ENCODE assay signal across 9 cellular contexts in genomic region chr5:179791881-179792611, GRCh38. TPM values are rescaled to one million over a fixed set of nuclear protein-coding genes. Genes with fewer than 3 reads are reported as not detected.
A peak's percentile ranks its signal among the peaks of the same experiment; 100 is the strongest.
DNase-seq lines count a peak whose midpoint lies in the region; ATAC-seq, FAIRE-seq and TF ChIP-seq lines count a peak whose summit lies in the region.
"Had no signal": no experiment of that assay in that cellular context is flagged by ENCODE, and none has a peak within 500 bp of the region (broad histone marks: within the 10 kb centered on the region; RNA-seq: fewer than 3 reads in every experiment).

No MANE protein-coding gene starts in this region.

- H4K20me1 ChIP-seq in HepG2 (ENCODE audit: insufficient read depth, low read length): no peaks in the 10 kb centered on the region

- no peaks in the 10 kb centered on the region for H3K27me3 Mint-ChIP-seq in activated naive CD8-positive, alpha-beta T cell treated with anti-CD3 and anti-CD28 coated beads, Interleukin-2, amount 10 ng/mL, durations not matched to agents 7 days and 5 days
- no peaks in the 10 kb centered on the region for H3K27me3 Mint-ChIP-seq in activated naive CD8-positive, alpha-beta T cell treated with anti-CD3 and anti-CD28 coated beads, Interleukin-2, amount 50 U/mL, for 24 hours

- no peak for TF ChIP-seq RAD21 in HepG2 (CRISPR knock-in tag; IDR thresholded peaks at IDR 0.05)

- peaks cover 0 to 1% of the 10 kb centered on the region in 2 experiments; a peak in 1 of 5 replicates for H3K36me3 ChIP-seq in HepG2 (replicated peaks in 1 of 2; ENCODE audit: control insufficient read depth in 1 of 2, insufficient read depth in 2 of 2, low read length in 2 of 2)
- peaks cover 0 to under 1% (median under 1%) of the 10 kb centered on the region in 4 donors for H3K36me3 ChIP-seq in upper lobe of left lung

- intact Hi-C loops in HepG2 (cut with micrococcal nuclease; ENCODE audit: unreplicated experiment): no loop called here

- FAIRE-seq in HepG2 (lab: Jason Lieb, UNC): no peak

- H2AFZ ChIP-seq in HepG2 (ENCODE audit: low read length): no peak overlapping the region

- no peak for ATAC-seq in activated naive CD8-positive, alpha-beta T cell treated with anti-CD3 and anti-CD28 coated beads, Interleukin-2, amount 10 ng/mL, durations not matched to agents 7 days and 5 days (ENCODE audit: low read depth)
- ATAC-seq in activated naive CD8-positive, alpha-beta T cell treated with anti-CD3 and anti-CD28 coated beads, Interleukin-2, amount 50 U/mL, for 24 hours: no peak
- ATAC-seq in HepG2: no peak
- no peak for ATAC-seq in upper lobe of left lung (ENCODE audit: low FRiP score in 2 of 2)

- no peaks in the 10 kb centered on the region for H3K9me3 ChIP-seq in HepG2 (ENCODE audit: low read length)
- no peaks in the 10 kb centered on the region for H3K9me3 ChIP-seq in upper lobe of left lung

- peaks cover 3% of the 10 kb centered on the region for H3K36me3 Mint-ChIP-seq in activated naive CD8-positive, alpha-beta T cell treated with anti-CD3 and anti-CD28 coated beads, Interleukin-2, amount 10 ng/mL, durations not matched to agents 7 days and 5 days
- H3K36me3 Mint-ChIP-seq in activated naive CD8-positive, alpha-beta T cell treated with anti-CD3 and anti-CD28 coated beads, Interleukin-2, amount 50 U/mL, for 24 hours (ENCODE audit: low read depth): peaks cover 2% of the 10 kb centered on the region

- no peaks in the 10 kb centered on the region for H3K27me3 ChIP-seq in HepG2 (ENCODE audit: control insufficient read depth in 1 of 2, insufficient read depth in 2 of 2, low read length in 2 of 2)
- H3K27me3 ChIP-seq in upper lobe of left lung: no peaks in the 10 kb centered on the region

- TF ChIP-seq CTCF in HepG2 (CRISPR knock-in tag; IDR thresholded peaks at IDR 0.05) (no peak), upper lobe of left lung (IDR thresholded peaks at IDR 0.05) (no peak)

- H3K4me3 Mint-ChIP-seq in activated naive CD8-positive, alpha-beta T cell treated with anti-CD3 and anti-CD28 coated beads, Interleukin-2, amount 10 ng/mL, durations not matched to agents 7 days and 5 days: no peak overlapping the region
- no peak overlapping the region for H3K4me3 Mint-ChIP-seq in activated naive CD8-positive, alpha-beta T cell treated with anti-CD3 and anti-CD28 coated beads, Interleukin-2, amount 50 U/mL, for 24 hours

- H3K4me1 ChIP-seq in HepG2 (ENCODE audit: insufficient read depth, low read length) (peaks cover 53% of the 10 kb centered on the region), upper lobe of left lung (peaks cover 50 to 55% (median 52%) of the 10 kb centered on the region in 4 donors)

- in situ Hi-C loops in HepG2 (cut with HindIII; ENCODE audit: extremely low pct_ligation_motif_present, low pct_unique_long_range_greater_than_20kb): no loop called here

- H3K27ac Mint-ChIP-seq in activated naive CD8-positive, alpha-beta T cell treated with anti-CD3 and anti-CD28 coated beads, Interleukin-2, amount 10 ng/mL, durations not matched to agents 7 days and 5 days: no peak overlapping the region
- no peak overlapping the region for H3K27ac Mint-ChIP-seq in activated naive CD8-positive, alpha-beta T cell treated with anti-CD3 and anti-CD28 coated beads, Interleukin-2, amount 50 U/mL, for 24 hours

- H3K4me3 ChIP-seq in HepG2 (replicated peaks in 1 of 3; ENCODE audit: insufficient read depth in 1 of 3, low read depth in 2 of 3, low read length in 3 of 3): no peak overlapping the region
- no peak overlapping the region for H3K4me3 ChIP-seq in upper lobe of left lung

- TF ChIP-seq POLR2A in HepG2 (IDR thresholded peaks at IDR 0.05; ENCODE audit: insufficient read depth in 1 of 2, low read depth in 2 of 2, low read length in 2 of 2) (no peak), upper lobe of left lung (IDR thresholded peaks at IDR 0.05) (no peak)

- TF ChIP-seq EP300 in HepG2 (IDR thresholded peaks at IDR 0.05; ENCODE audit: low read depth in 2 of 2, low read length in 2 of 2) (no peak), HepG2 (CRISPR knock-in tag; IDR thresholded peaks at IDR 0.05; ENCODE audit: borderline replicate concordance) (no peak), upper lobe of left lung (IDR thresholded peaks at IDR 0.05) (no peak)

- H3K9ac ChIP-seq in HepG2 (ENCODE audit: insufficient read depth, low read depth, low read length): no peak overlapping the region

- H3K4me2 ChIP-seq in HepG2 (ENCODE audit: low read depth, low read length): no peak overlapping the region; the same call in 1 of the 2 replicates

- H3K9me3 Mint-ChIP-seq in activated naive CD8-positive, alpha-beta T cell treated with anti-CD3 and anti-CD28 coated beads, Interleukin-2, amount 10 ng/mL, durations not matched to agents 7 days and 5 days: peaks cover 2% of the 10 kb centered on the region
- no peaks in the 10 kb centered on the region for H3K9me3 Mint-ChIP-seq in activated naive CD8-positive, alpha-beta T cell treated with anti-CD3 and anti-CD28 coated beads, Interleukin-2, amount 50 U/mL, for 24 hours

- CTCF ChIA-PET in HepG2 (lab: Yijun Ruan, JAX; ENCODE audit: low intra/inter-chr PET ratio, low total read pairs): no interaction called here

- 73% methylated on average over 4 of the region's 15 CpGs for WGBS in HepG2 (ENCODE audit: low lambda C conversion rate)
- 39 to 61% methylated on average over 12 to 13 of the region's 15 CpGs for WGBS in upper lobe of left lung, 2 donors

- BruUV-seq in HepG2 (replicated peaks; lab: Mats Ljungman, UMichigan): no TSS peak

- H3K4me1 Mint-ChIP-seq in activated naive CD8-positive, alpha-beta T cell treated with anti-CD3 and anti-CD28 coated beads, Interleukin-2, amount 10 ng/mL, durations not matched to agents 7 days and 5 days: peaks cover 23% of the 10 kb centered on the region
- H3K4me1 Mint-ChIP-seq in activated naive CD8-positive, alpha-beta T cell treated with anti-CD3 and anti-CD28 coated beads, Interleukin-2, amount 50 U/mL, for 24 hours: peaks cover 30% of the 10 kb centered on the region

- H3K79me2 ChIP-seq in HepG2 (ENCODE audit: insufficient read depth, low read length): no peaks in the 10 kb centered on the region

- DNase-seq in activated naive CD8-positive, alpha-beta T cell treated with anti-CD3 and anti-CD28 coated beads, Interleukin-2, amount 10 ng/mL, durations not matched to agents 7 days and 5 days: peak; percentile 36
- DNase-seq in activated naive CD8-positive, alpha-beta T cell treated with anti-CD3 and anti-CD28 coated beads, Interleukin-2, amount 50 U/mL, for 24 hours: no peak
- DNase-seq in HepG2 (ENCODE audit: low spot score): no peak
- peak; percentile 37 to 68 for DNase-seq in upper lobe of left lung
- no peak for DNase-seq in NCI-H2081 treated with DMSO at 0.1 percent for 48 hours (lab: John Stamatoyannopoulos, UW)
- no peak for DNase-seq in NCI-H345 (lab: John Stamatoyannopoulos, UW)
- DNase-seq: ACHN; activated CD8-positive, alpha-beta memory T cell treated with anti-CD3 and anti-CD28 coated beads for 24 hours had no signal

- POLR2A ChIA-PET in activated naive CD8-positive, alpha-beta T cell treated with anti-CD3 and anti-CD28 coated beads, Interleukin-2, amount 10 ng/mL, durations not matched to agents 7 days and 5 days (lab: Charles Lee): interaction anchor here (0.7 to 1.4 kb wide), 3 partner anchors 29 to 114 kb away, joined by 3 read pairs; partner anchors contain the start of gene SQSTM1
- POLR2A ChIA-PET in HepG2 (lab: Yijun Ruan, JAX): no interaction called here

- H3K27ac ChIP-seq in HepG2 (ENCODE audit: extremely low read length, insufficient read depth, low read length) (no peak overlapping the region), upper lobe of left lung (peak overlapping the region; percentile 71 to 85 (median 78))

RNA-seq across cellular contexts. Expression of gene LTC4S, which starts 1.7 kb away (rescaled TPM):
- total RNA-seq in activated naive CD8-positive, alpha-beta T cell treated with anti-CD3 and anti-CD28 coated beads, Interleukin-2, amount 10 ng/mL, durations not matched to agents 7 days and 5 days: 1 to 10 TPM; 5.7 to 6.3 TPM
- total RNA-seq in HepG2 (2016; rRNA removed; fragmentation: Illumina TruSeq; extraction: Trizol) (0.35 TPM in 1 of 2 replicates, not detected in the other), upper lobe of left lung (10 to 100 TPM in 5 of 6 donors, 1 to 10 TPM in 1; 6.7 to 33.1 (median 21.3) TPM)
- not detected in 2 replicates for total RNA-seq in HepG2 (2016; cell fraction: cytosol; rRNA removed; fragmentation: Illumina TruSeq; extraction: Trizol; ENCODE audit: low read depth)
- total RNA-seq in HepG2 (2016; cell fraction: insoluble cytoplasmic fraction; rRNA removed; fragmentation: Illumina TruSeq; extraction: Trizol): 0.30 TPM in 1 of 2 replicates, not detected in the other
- total RNA-seq in HepG2 (2016; cell fraction: membrane; rRNA removed; fragmentation: Illumina TruSeq; extraction: Trizol): not detected in 2 replicates
- 0.56 TPM in 1 of 2 replicates, not detected in the other for total RNA-seq in HepG2 (2016; cell fraction: nucleus; rRNA removed; fragmentation: Illumina TruSeq; extraction: Trizol)
- not detected in 2 replicates for polyA plus RNA-seq in HepG2 (2011; rRNA removed)
- not detected in 2 replicates for polyA plus RNA-seq in HepG2 (2011; cell fraction: cytosol; rRNA removed)
- polyA plus RNA-seq in HepG2 (2011; cell fraction: nucleus; rRNA removed): 0.78 and 0.82 TPM in 2 replicates
- polyA plus RNA-seq in HepG2 (2012): not detected in 2 replicates
- not detected in 2 replicates for polyA plus RNA-seq in HepG2 (2016; cell fraction: cytosol; fragmentation: Illumina TruSeq; extraction: Trizol; ENCODE audit: low read depth)
- polyA plus RNA-seq in HepG2 (2016; cell fraction: insoluble cytoplasmic fraction; fragmentation: Illumina TruSeq; extraction: Trizol; ENCODE audit: low read depth): not detected in 2 replicates
- polyA plus RNA-seq in HepG2 (2016; cell fraction: membrane; fragmentation: Illumina TruSeq; extraction: Trizol; ENCODE audit: low read depth): not detected in 2 replicates
- 0.91 and 1.1 TPM in 2 replicates for polyA plus RNA-seq in HepG2 (2016; cell fraction: nucleus; fragmentation: Illumina TruSeq; extraction: Trizol; ENCODE audit: insufficient read depth, low read depth)
- 0.44 and 0.47 TPM in 2 replicates for polyA minus RNA-seq in HepG2 (2011; rRNA and poly(A)+ RNA removed; ENCODE audit: low replicate concordance)
- not detected in 2 replicates for polyA minus RNA-seq in HepG2 (2011; cell fraction: cytosol; rRNA and poly(A)+ RNA removed)
- not detected in 2 replicates for polyA minus RNA-seq in HepG2 (2011; cell fraction: nucleus; rRNA and poly(A)+ RNA removed)
- total RNA-seq: LHCN-M2 had no signal

RNA-seq across cellular contexts. Expression of gene MGAT4B, which starts 14.6 kb away (rescaled TPM):
- total RNA-seq in activated naive CD8-positive, alpha-beta T cell treated with anti-CD3 and anti-CD28 coated beads, Interleukin-2, amount 10 ng/mL, durations not matched to agents 7 days and 5 days: 100 to 1,000 TPM; 118 TPM
- total RNA-seq in HepG2 (2016; rRNA removed; fragmentation: Illumina TruSeq; extraction: Trizol) (69.2 and 93.5 TPM in 2 replicates), upper lobe of left lung (100 to 1,000 TPM; 107 to 266 (median 158) TPM)
- total RNA-seq in HepG2 (2016; cell fraction: cytosol; rRNA removed; fragmentation: Illumina TruSeq; extraction: Trizol; ENCODE audit: low read depth): 62.1 and 64.9 TPM in 2 replicates
- 62.4 and 88.8 TPM in 2 replicates for total RNA-seq in HepG2 (2016; cell fraction: insoluble cytoplasmic fraction; rRNA removed; fragmentation: Illumina TruSeq; extraction: Trizol)
- 158 and 164 TPM in 2 replicates for total RNA-seq in HepG2 (2016; cell fraction: membrane; rRNA removed; fragmentation: Illumina TruSeq; extraction: Trizol)
- total RNA-seq in HepG2 (2016; cell fraction: nucleus; rRNA removed; fragmentation: Illumina TruSeq; extraction: Trizol): 79.6 and 99.8 TPM in 2 replicates
- polyA plus RNA-seq in HepG2 (2011; rRNA removed): 130 and 170 TPM in 2 replicates
- 134 and 140 TPM in 2 replicates for polyA plus RNA-seq in HepG2 (2011; cell fraction: cytosol; rRNA removed)
- 514 and 596 TPM in 2 replicates for polyA plus RNA-seq in HepG2 (2011; cell fraction: nucleus; rRNA removed)
- 117 and 181 TPM in 2 replicates for polyA plus RNA-seq in HepG2 (2012)
- polyA plus RNA-seq in HepG2 (2016; cell fraction: cytosol; fragmentation: Illumina TruSeq; extraction: Trizol; ENCODE audit: low read depth): 82.9 and 88.8 TPM in 2 replicates
- polyA plus RNA-seq in HepG2 (2016; cell fraction: insoluble cytoplasmic fraction; fragmentation: Illumina TruSeq; extraction: Trizol; ENCODE audit: low read depth): 78.6 and 97.2 TPM in 2 replicates
- 156 and 172 TPM in 2 replicates for polyA plus RNA-seq in HepG2 (2016; cell fraction: membrane; fragmentation: Illumina TruSeq; extraction: Trizol; ENCODE audit: low read depth)
- 171 and 174 TPM in 2 replicates for polyA plus RNA-seq in HepG2 (2016; cell fraction: nucleus; fragmentation: Illumina TruSeq; extraction: Trizol; ENCODE audit: insufficient read depth, low read depth)
- polyA minus RNA-seq in HepG2 (2011; rRNA and poly(A)+ RNA removed; ENCODE audit: low replicate concordance): 166 and 188 TPM in 2 replicates
- 100 and 102 TPM in 2 replicates for polyA minus RNA-seq in HepG2 (2011; cell fraction: cytosol; rRNA and poly(A)+ RNA removed)
- polyA minus RNA-seq in HepG2 (2011; cell fraction: nucleus; rRNA and poly(A)+ RNA removed): 118 and 140 TPM in 2 replicates

RNA-seq across cellular contexts. Expression of gene SQSTM1, which starts 28.7 kb away (rescaled TPM):
- 100 to 1,000 TPM; 196 to 216 TPM for total RNA-seq in activated naive CD8-positive, alpha-beta T cell treated with anti-CD3 and anti-CD28 coated beads, Interleukin-2, amount 10 ng/mL, durations not matched to agents 7 days and 5 days
- 160 and 161 TPM in 2 replicates for total RNA-seq in HepG2 (2016; rRNA removed; fragmentation: Illumina TruSeq; extraction: Trizol)
- 45.2 and 49.8 TPM in 2 replicates for total RNA-seq in HepG2 (2016; cell fraction: cytosol; rRNA removed; fragmentation: Illumina TruSeq; extraction: Trizol; ENCODE audit: low read depth)
- total RNA-seq in HepG2 (2016; cell fraction: insoluble cytoplasmic fraction; rRNA removed; fragmentation: Illumina TruSeq; extraction: Trizol): 158 and 162 TPM in 2 replicates
- 63.1 and 66.1 TPM in 2 replicates for total RNA-seq in HepG2 (2016; cell fraction: membrane; rRNA removed; fragmentation: Illumina TruSeq; extraction: Trizol)
- 98.3 and 116 TPM in 2 replicates for total RNA-seq in HepG2 (2016; cell fraction: nucleus; rRNA removed; fragmentation: Illumina TruSeq; extraction: Trizol)
- 90.9 and 126 TPM in 2 replicates for polyA plus RNA-seq in HepG2 (2011; rRNA removed)
- polyA plus RNA-seq in HepG2 (2011; cell fraction: cytosol; rRNA removed): 81.2 and 85.2 TPM in 2 replicates
- polyA plus RNA-seq in HepG2 (2011; cell fraction: nucleus; rRNA removed): 240 and 268 TPM in 2 replicates
- 80.8 and 157 TPM in 2 replicates for polyA plus RNA-seq in HepG2 (2012)
- 43.0 and 45.0 TPM in 2 replicates for polyA plus RNA-seq in HepG2 (2016; cell fraction: cytosol; fragmentation: Illumina TruSeq; extraction: Trizol; ENCODE audit: low read depth)
- 179 and 191 TPM in 2 replicates for polyA plus RNA-seq in HepG2 (2016; cell fraction: insoluble cytoplasmic fraction; fragmentation: Illumina TruSeq; extraction: Trizol; ENCODE audit: low read depth)
- 48.5 and 49.4 TPM in 2 replicates for polyA plus RNA-seq in HepG2 (2016; cell fraction: membrane; fragmentation: Illumina TruSeq; extraction: Trizol; ENCODE audit: low read depth)
- 190 and 194 TPM in 2 replicates for polyA plus RNA-seq in HepG2 (2016; cell fraction: nucleus; fragmentation: Illumina TruSeq; extraction: Trizol; ENCODE audit: insufficient read depth, low read depth)
- 245 and 268 TPM in 2 replicates for polyA minus RNA-seq in HepG2 (2011; rRNA and poly(A)+ RNA removed; ENCODE audit: low replicate concordance)
- 106 and 114 TPM in 2 replicates for polyA minus RNA-seq in HepG2 (2011; cell fraction: cytosol; rRNA and poly(A)+ RNA removed)
- polyA minus RNA-seq in HepG2 (2011; cell fraction: nucleus; rRNA and poly(A)+ RNA removed): 238 and 284 TPM in 2 replicates
- total RNA-seq in upper lobe of left lung: 100 to 1,000 TPM; 390 to 666 (median 574) TPM

RNA-seq across cellular contexts. Expression of gene MAML1, which starts 59.4 kb away (rescaled TPM):
- total RNA-seq in activated naive CD8-positive, alpha-beta T cell treated with anti-CD3 and anti-CD28 coated beads, Interleukin-2, amount 10 ng/mL, durations not matched to agents 7 days and 5 days: 10 to 100 TPM; 38.5 TPM
- 10.0 and 12.1 TPM in 2 replicates for total RNA-seq in HepG2 (2016; rRNA removed; fragmentation: Illumina TruSeq; extraction: Trizol)
- 2.6 and 4.2 TPM in 2 replicates for total RNA-seq in HepG2 (2016; cell fraction: cytosol; rRNA removed; fragmentation: Illumina TruSeq; extraction: Trizol; ENCODE audit: low read depth)
- total RNA-seq in HepG2 (2016; cell fraction: insoluble cytoplasmic fraction; rRNA removed; fragmentation: Illumina TruSeq; extraction: Trizol): 9.9 and 10.9 TPM in 2 replicates
- 7.3 and 7.7 TPM in 2 replicates for total RNA-seq in HepG2 (2016; cell fraction: membrane; rRNA removed; fragmentation: Illumina TruSeq; extraction: Trizol)
- 11.4 and 13.3 TPM in 2 replicates for total RNA-seq in HepG2 (2016; cell fraction: nucleus; rRNA removed; fragmentation: Illumina TruSeq; extraction: Trizol)
- 9.5 and 10.8 TPM in 2 replicates for polyA plus RNA-seq in HepG2 (2011; rRNA removed)
- polyA plus RNA-seq in HepG2 (2011; cell fraction: cytosol; rRNA removed): 4.7 and 5.1 TPM in 2 replicates
- 13.9 and 19.7 TPM in 2 replicates for polyA plus RNA-seq in HepG2 (2011; cell fraction: nucleus; rRNA removed)
- 14.7 and 16.0 TPM in 2 replicates for polyA plus RNA-seq in HepG2 (2012)
- polyA plus RNA-seq in HepG2 (2016; cell fraction: cytosol; fragmentation: Illumina TruSeq; extraction: Trizol; ENCODE audit: low read depth): 0.51 and 0.53 TPM in 2 replicates
- polyA plus RNA-seq in HepG2 (2016; cell fraction: insoluble cytoplasmic fraction; fragmentation: Illumina TruSeq; extraction: Trizol; ENCODE audit: low read depth): 13.3 and 16.9 TPM in 2 replicates
- 3.4 and 3.7 TPM in 2 replicates for polyA plus RNA-seq in HepG2 (2016; cell fraction: membrane; fragmentation: Illumina TruSeq; extraction: Trizol; ENCODE audit: low read depth)
- polyA plus RNA-seq in HepG2 (2016; cell fraction: nucleus; fragmentation: Illumina TruSeq; extraction: Trizol; ENCODE audit: insufficient read depth, low read depth): 17.9 and 20.0 TPM in 2 replicates
- 10.5 TPM in 2 replicates for polyA minus RNA-seq in HepG2 (2011; rRNA and poly(A)+ RNA removed; ENCODE audit: low replicate concordance)
- polyA minus RNA-seq in HepG2 (2011; cell fraction: cytosol; rRNA and poly(A)+ RNA removed): 7.9 and 8.1 TPM in 2 replicates
- polyA minus RNA-seq in HepG2 (2011; cell fraction: nucleus; rRNA and poly(A)+ RNA removed): 12.1 and 12.2 TPM in 2 replicates
- 10 to 100 TPM; 22.5 to 59.7 (median 26.7) TPM for total RNA-seq in upper lobe of left lung

Comparison
In these comparisons a context has a peak if more than half of its experiments do, and no peak if none do; other contexts are left out.
1. DNase-seq: peak in activated naive CD8-positive, alpha-beta T cell treated with anti-CD3 and anti-CD28 coated beads, Interleukin-2, amount 10 ng/mL, durations not matched to agents 7 days and 5 days (single experiment) and upper lobe of left lung (2 of 2); none in activated naive CD8-positive, alpha-beta T cell treated with anti-CD3 and anti-CD28 coated beads, Interleukin-2, amount 50 U/mL, for 24 hours (single experiment), HepG2 (single experiment), NCI-H2081 treated with DMSO at 0.1 percent for 48 hours (single experiment) and NCI-H345 (single experiment).